8 cellular contexts compared by ENCODE assay signal in genomic region chr5:68314465-68314864, GRCh38.
"Had no signal": no experiment of that assay in that cellular context is flagged by ENCODE, and none has a peak within 500 bp of the region (broad histone marks: within the 10 kb centered on the region; RNA-seq: fewer than 3 reads in every experiment).

No MANE protein-coding gene starts in this region.

- FAIRE-seq: G401.6, GM12878, GM12891, GM12892, GM18507, GM19239 had no signal

- H3K4me3 ChIP-seq: GM12878 had no signal

- DNase-seq: GDM1, GF-D8 had no signal
